Comparison of ENCODE assay signal across 1 cellular context in the genomic region with DNA sequence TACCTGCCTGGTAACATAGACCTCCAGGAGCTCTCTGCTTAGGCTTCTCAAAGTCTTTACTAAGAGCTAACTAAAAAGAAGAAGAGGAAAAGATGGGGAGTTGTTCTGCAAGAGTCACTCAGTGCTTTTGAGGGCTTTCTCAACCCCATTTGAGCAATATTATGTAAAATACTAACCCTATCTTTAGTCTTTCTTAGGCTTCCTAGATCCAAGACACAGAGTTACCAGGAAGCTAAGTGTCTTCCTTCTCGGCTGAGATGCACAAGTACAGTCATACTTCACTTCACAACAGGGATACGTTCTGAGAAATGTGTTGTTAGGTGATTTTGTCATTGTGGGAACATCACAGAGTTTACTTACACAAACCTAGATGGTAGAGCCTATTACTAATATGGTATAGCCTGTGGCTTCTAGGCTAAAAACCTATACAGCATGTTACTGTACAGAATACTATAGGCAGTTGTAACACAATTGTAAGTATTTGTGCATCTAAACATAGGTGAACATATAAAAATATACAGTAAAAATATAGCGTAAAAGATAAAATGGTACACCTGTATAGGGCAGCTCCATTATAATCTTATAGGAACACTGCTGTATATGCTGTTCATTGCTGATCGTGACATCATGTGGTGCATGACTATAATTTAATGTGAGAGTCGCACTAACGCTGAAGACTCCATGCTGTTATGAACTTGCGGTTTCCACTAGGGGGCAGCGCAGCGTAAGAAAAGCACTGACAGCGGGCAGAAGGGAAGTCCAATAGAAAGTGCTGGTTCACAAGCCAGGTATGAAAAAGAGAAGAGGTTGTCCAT.
TF ChIP-seq lines count a peak whose summit lies in the region.

No MANE protein-coding gene starts in this region.

TF ChIP-seq in SK-N-SH, 30 proteins besides CTCF, POLR2A, EP300 and RAD21 (continued from another document):
- TF ChIP-seq IRF3 (IDR thresholded peaks at IDR 0.05; ENCODE audit: low read depth, low read length), result no peak
- peak; percentile 96 for TF ChIP-seq SMC3 (IDR thresholded peaks at IDR 0.05; ENCODE audit: low read depth, low read length)
- TF ChIP-seq, protein P1, sequence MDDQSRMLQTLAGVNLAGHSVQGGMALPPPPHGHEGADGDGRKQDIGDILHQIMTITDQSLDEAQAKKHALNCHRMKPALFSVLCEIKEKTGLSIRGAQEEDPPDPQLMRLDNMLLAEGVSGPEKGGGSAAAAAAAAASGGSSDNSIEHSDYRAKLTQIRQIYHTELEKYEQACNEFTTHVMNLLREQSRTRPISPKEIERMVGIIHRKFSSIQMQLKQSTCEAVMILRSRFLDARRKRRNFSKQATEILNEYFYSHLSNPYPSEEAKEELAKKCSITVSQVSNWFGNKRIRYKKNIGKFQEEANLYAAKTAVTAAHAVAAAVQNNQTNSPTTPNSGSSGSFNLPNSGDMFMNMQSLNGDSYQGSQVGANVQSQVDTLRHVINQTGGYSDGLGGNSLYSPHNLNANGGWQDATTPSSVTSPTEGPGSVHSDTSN (IDR thresholded peaks at IDR 0.05), result peak; percentile 40; the same call in 1 of the 2 replicates
- no peak for TF ChIP-seq TEAD4 (IDR thresholded peaks at IDR 0.05; ENCODE audit: borderline replicate concordance, insufficient read depth)
- TF ChIP-seq ZBTB33 (IDR thresholded peaks at IDR 0.05; ENCODE audit: borderline replicate concordance, low read depth), result no peak
- peak; percentile 28; the same call in 1 of the 2 replicates for TF ChIP-seq RCOR1 (IDR thresholded peaks at IDR 0.05; ENCODE audit: low read length)
- peak; percentile 20; the same call in 1 of the 2 replicates for TF ChIP-seq NRF1 (IDR thresholded peaks at IDR 0.05; ENCODE audit: low read depth, low read length)
- no peak for TF ChIP-seq RFX5 (IDR thresholded peaks at IDR 0.05; ENCODE audit: low read length)
- TF ChIP-seq GATA2 (CRISPR knock-in tag; IDR thresholded peaks at IDR 0.05), result no peak
- TF ChIP-seq TAF1 (IDR thresholded peaks at IDR 0.05; ENCODE audit: borderline replicate concordance, low read depth, low read length), result no peak
- TF ChIP-seq, protein P2, sequence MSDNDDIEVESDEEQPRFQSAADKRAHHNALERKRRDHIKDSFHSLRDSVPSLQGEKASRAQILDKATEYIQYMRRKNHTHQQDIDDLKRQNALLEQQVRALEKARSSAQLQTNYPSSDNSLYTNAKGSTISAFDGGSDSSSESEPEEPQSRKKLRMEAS (IDR thresholded peaks at IDR 0.05; ENCODE audit: low read depth), result 0 out of 2 replicates have a peak, but pooled peaks have one; percentile 40
- TF ChIP-seq SIN3A (IDR thresholded peaks at IDR 0.05; ENCODE audit: borderline replicate concordance, low read depth, low read length), result 0 out of 2 replicates have a peak, but pooled peaks have one; percentile 30
- TF ChIP-seq YY1 (IDR thresholded peaks at IDR 0.05; ENCODE audit: low read depth), result no peak
- no peak for TF ChIP-seq POLR2AphosphoS5 (IDR thresholded peaks at IDR 0.05; ENCODE audit: low read depth, low read length)
- TF ChIP-seq RXRA (IDR thresholded peaks at IDR 0.05; ENCODE audit: borderline replicate concordance, low read depth), result no peak
- no peak for TF ChIP-seq TCF12 (IDR thresholded peaks at IDR 0.05)
- TF ChIP-seq MEF2A (IDR thresholded peaks at IDR 0.05; ENCODE audit: borderline replicate concordance, low read depth), result no peak
- no peak for TF ChIP-seq USF2 (IDR thresholded peaks at IDR 0.05; ENCODE audit: borderline replicate concordance, low read depth, low read length)
- no peak for TF ChIP-seq FOSL2 (IDR thresholded peaks at IDR 0.05; ENCODE audit: borderline replicate concordance, low read depth)
- no peak for TF ChIP-seq USF1 (IDR thresholded peaks at IDR 0.05; ENCODE audit: borderline replicate concordance, low read depth)
- TF ChIP-seq FOXM1 (IDR thresholded peaks at IDR 0.05; ENCODE audit: low read depth), result no peak
- no peak for TF ChIP-seq JUND (IDR thresholded peaks at IDR 0.05)
- no peak for TF ChIP-seq FOXJ3 (CRISPR knock-in tag; IDR thresholded peaks at IDR 0.05)
